ENCODE assay signal across 8 cellular contexts in the genomic region with DNA sequence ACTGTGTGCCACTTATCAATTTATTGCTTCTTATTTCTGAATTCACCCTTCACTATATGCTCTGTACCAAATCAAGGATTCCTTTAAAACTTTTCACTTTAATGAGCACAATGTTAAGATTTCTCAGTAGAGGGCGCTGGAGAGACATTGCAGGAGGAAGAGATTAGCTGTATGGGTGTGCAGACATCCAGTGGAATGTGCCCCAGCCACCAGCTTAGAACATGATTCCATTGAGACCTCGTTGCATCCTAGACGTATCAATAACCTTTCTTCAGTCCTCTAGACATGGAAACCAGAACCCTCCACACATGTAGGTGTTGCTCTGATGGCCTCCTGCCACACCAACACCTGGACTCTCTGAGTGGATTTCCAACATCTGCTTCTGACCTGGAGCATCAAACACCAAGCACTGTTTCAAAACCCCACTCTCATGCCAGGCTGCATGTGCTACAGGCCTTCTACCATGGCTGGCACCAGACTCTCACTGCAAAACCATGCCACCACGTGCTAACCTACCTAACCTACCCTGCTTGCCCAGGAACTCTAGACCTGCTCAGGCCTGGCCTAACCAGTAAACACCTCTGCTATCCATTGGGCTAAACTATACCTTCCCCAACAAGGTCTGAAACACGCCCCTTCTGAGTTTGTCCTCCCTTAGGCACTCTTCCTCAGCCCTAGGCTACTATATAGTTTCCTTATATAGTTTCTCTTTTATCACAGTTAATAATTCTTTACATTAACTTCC.
DNase-seq lines count a peak whose midpoint lies in the region; ATAC-seq and TF ChIP-seq lines count a peak whose summit lies in the region.

No MANE protein-coding gene starts in this region.

- peak; percentile 56 for DNase-seq in D341Med (ENCODE audit: low spot score)
- DNase-seq in fibroblast of mammary gland (ENCODE audit: low read depth), result peak; percentile 48
- no peak for DNase-seq in smooth muscle cell (lab: John Stamatoyannopoulos, UW; ENCODE audit: unreplicated experiment)
- DNase-seq in activated T-helper 2 cell treated with anti-CD3 and anti-CD28 coated beads, Interferon-gamma antibody, Interleukin-2, Interleukin-4, amounts not matched to agents 10 μg/mL and 5 μg/mL and 100 μg/mL, durations not matched to agents 14 hours and 24 hours and 36 hours (ENCODE audit: low spot score), result no peak
- DNase-seq in mucosa of gallbladder (ENCODE audit: low spot score), result no peak

- H3K36me3 ChIP-seq in OCI-LY3 (replicated peaks; ENCODE audit: low read depth, low read length) (no peaks in the 10 kb centered on the region), smooth muscle cell (ENCODE audit: low read depth) (no peaks in the 10 kb centered on the region)

- H2AFZ ChIP-seq in OCI-LY3 (ENCODE audit: low read depth, low read length) (no peak overlapping the region), smooth muscle cell (ENCODE audit: low read depth) (no peak overlapping the region)

- no peaks in the 10 kb centered on the region for H3K79me2 ChIP-seq in OCI-LY3 (ENCODE audit: low read length)
- no peaks in the 10 kb centered on the region for H3K79me2 ChIP-seq in smooth muscle cell (ENCODE audit: low read depth)

- H3K4me1 ChIP-seq in OCI-LY3 (ENCODE audit: low read length) (peaks cover 12% of the 10 kb centered on the region), smooth muscle cell (ENCODE audit: low read depth) (no peaks in the 10 kb centered on the region)

- H3K9me3 Mint-ChIP-seq in activated T-helper 2 cell treated with anti-CD3 and anti-CD28 coated beads, Interferon-gamma antibody, Interleukin-2, Interleukin-4, amounts not matched to agents 10 μg/mL and 5 μg/mL and 100 μg/mL, durations not matched to agents 14 hours and 24 hours and 36 hours, result no peaks in the 10 kb centered on the region

- H3F3A ChIP-seq in smooth muscle cell (ENCODE audit: low read depth), result no peaks in the 10 kb centered on the region

- ATAC-seq in GM18870 (IDR thresholded peaks at IDR 0.05; ENCODE audit: unreplicated experiment), result peak; percentile 63
- ATAC-seq in HG03520 (IDR thresholded peaks at IDR 0.05; ENCODE audit: unreplicated experiment), result peak; percentile 75

- H3K27ac ChIP-seq in OCI-LY3 (ENCODE audit: low read length) (no peak overlapping the region), smooth muscle cell (ENCODE audit: low read depth) (no peak overlapping the region)

- no peaks in the 10 kb centered on the region for H3K4me1 Mint-ChIP-seq in activated T-helper 2 cell treated with anti-CD3 and anti-CD28 coated beads, Interferon-gamma antibody, Interleukin-2, Interleukin-4, amounts not matched to agents 10 μg/mL and 5 μg/mL and 100 μg/mL, durations not matched to agents 14 hours and 24 hours and 36 hours (ENCODE audit: low read depth)

- H3K36me3 Mint-ChIP-seq in activated T-helper 2 cell treated with anti-CD3 and anti-CD28 coated beads, Interferon-gamma antibody, Interleukin-2, Interleukin-4, amounts not matched to agents 10 μg/mL and 5 μg/mL and 100 μg/mL, durations not matched to agents 14 hours and 24 hours and 36 hours (ENCODE audit: low read depth), result no peaks in the 10 kb centered on the region

- no peak overlapping the region for H3K4me3 ChIP-seq in OCI-LY3 (ENCODE audit: low read length)
- H3K4me3 ChIP-seq in fibroblast of mammary gland (ENCODE audit: control insufficient read depth, low read depth, low read length), result no peak overlapping the region
- no peak overlapping the region for H3K4me3 ChIP-seq in smooth muscle cell

- no peak overlapping the region for H3K4me3 Mint-ChIP-seq in activated T-helper 2 cell treated with anti-CD3 and anti-CD28 coated beads, Interferon-gamma antibody, Interleukin-2, Interleukin-4, amounts not matched to agents 10 μg/mL and 5 μg/mL and 100 μg/mL, durations not matched to agents 14 hours and 24 hours and 36 hours (ENCODE audit: low read depth)

- no peaks in the 10 kb centered on the region for H3K27me3 Mint-ChIP-seq in activated T-helper 2 cell treated with anti-CD3 and anti-CD28 coated beads, Interferon-gamma antibody, Interleukin-2, Interleukin-4, amounts not matched to agents 10 μg/mL and 5 μg/mL and 100 μg/mL, durations not matched to agents 14 hours and 24 hours and 36 hours (ENCODE audit: low read depth)

- H3K9ac ChIP-seq in OCI-LY3 (ENCODE audit: low read length) (no peak overlapping the region), smooth muscle cell (ENCODE audit: low read depth) (no peak overlapping the region)

- intact Hi-C loops in activated T-helper 2 cell treated with anti-CD3 and anti-CD28 coated beads, Interferon-gamma antibody, Interleukin-2, Interleukin-4, amounts not matched to agents 10 μg/mL and 5 μg/mL and 100 μg/mL, durations not matched to agents 14 hours and 24 hours and 36 hours (cut with micrococcal nuclease), result loop anchor here (5.0 kb wide), 1 partner anchor 368 kb away; no protein-coding TSS in a partner anchor

- 49% methylated on average over 4 of the region's 5 CpGs for WGBS in smooth muscle cell (ENCODE audit: low lambda C conversion rate)

- H3K27ac Mint-ChIP-seq in activated T-helper 2 cell treated with anti-CD3 and anti-CD28 coated beads, Interferon-gamma antibody, Interleukin-2, Interleukin-4, amounts not matched to agents 10 μg/mL and 5 μg/mL and 100 μg/mL, durations not matched to agents 14 hours and 24 hours and 36 hours, result no peak overlapping the region

- H4K20me1 ChIP-seq in OCI-LY3 (ENCODE audit: insufficient read depth, low read length), result no peaks in the 10 kb centered on the region
- H4K20me1 ChIP-seq in smooth muscle cell (ENCODE audit: low read depth), result no peaks in the 10 kb centered on the region

- H3K9me3 ChIP-seq in OCI-LY3 (ENCODE audit: insufficient read depth, low read length), result no peaks in the 10 kb centered on the region
- H3K9me3 ChIP-seq in smooth muscle cell (replicated peaks; ENCODE audit: low read depth), result no peaks in the 10 kb centered on the region

- TF ChIP-seq CTCF in OCI-LY3 (IDR thresholded peaks at IDR 0.05; ENCODE audit: low read depth, low read length), result peak; percentile 86
- peak; percentile 74 for TF ChIP-seq CTCF in fibroblast of mammary gland (conservative IDR thresholded peaks at IDR 0.05; ENCODE audit: control insufficient read depth, insufficient read depth, low read depth, low read length)
- TF ChIP-seq CTCF in smooth muscle cell (IDR thresholded peaks at IDR 0.05; ENCODE audit: borderline replicate concordance, insufficient read depth, poor library complexity, severe bottlenecking), result peak; percentile 51

- H3K4me2 ChIP-seq in OCI-LY3 (ENCODE audit: low read length) (no peak overlapping the region), smooth muscle cell (no peak overlapping the region)

- H3K27me3 ChIP-seq in OCI-LY3 (ENCODE audit: low read depth, low read length), result no peaks in the 10 kb centered on the region
- no peaks in the 10 kb centered on the region for H3K27me3 ChIP-seq in smooth muscle cell (ENCODE audit: low read depth)

Comparison
In these comparisons a context has a peak if more than half of its experiments do, and no peak if none do; other contexts are left out.
1. DNase-seq: peak in D341Med (single experiment) and fibroblast of mammary gland (single experiment); none in smooth muscle cell (single experiment), activated T-helper 2 cell treated with anti-CD3 and anti-CD28 coated beads, Interferon-gamma antibody, Interleukin-2, Interleukin-4, amounts not matched to agents 10 μg/mL and 5 μg/mL and 100 μg/mL, durations not matched to agents 14 hours and 24 hours and 36 hours (single experiment) and mucosa of gallbladder (single experiment).
2. Peak in every context shown above with its lines, with median percentiles within 50 percentile points of each other: CTCF ChIP-seq.